2 cellular contexts compared by ENCODE assay signal in the genomic region with DNA sequence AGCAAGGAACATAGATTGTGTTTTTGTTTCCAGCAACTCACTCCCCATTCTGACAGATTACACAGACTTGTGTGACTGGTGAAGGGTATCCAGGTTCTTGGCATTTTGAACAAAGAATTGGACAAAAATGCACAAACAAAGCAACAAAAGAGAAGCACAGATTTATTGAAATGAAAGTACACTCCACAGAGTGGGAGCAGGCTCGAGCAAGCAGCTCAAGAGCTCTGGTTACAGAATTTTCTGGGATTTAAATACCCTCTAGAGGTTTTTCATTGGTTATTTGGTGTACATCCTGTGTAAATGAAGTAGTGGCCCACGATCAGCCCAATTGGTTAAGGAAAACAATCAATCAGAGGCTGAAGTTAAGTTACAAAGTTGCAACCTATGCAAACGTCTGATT.
TF ChIP-seq lines count a peak whose summit lies in the region.

No MANE protein-coding gene starts in this region.

TF ChIP-seq in A549, 52 proteins besides CTCF, POLR2A, EP300 and RAD21:
- no peak for TF ChIP-seq CBX8 (IDR thresholded peaks at IDR 0.05)
- TF ChIP-seq KDM5A (IDR thresholded peaks at IDR 0.05): no peak
- no peak for TF ChIP-seq PHF8 (IDR thresholded peaks at IDR 0.05; ENCODE audit: borderline replicate concordance, low read depth)
- no peak for TF ChIP-seq ZNF302 (CRISPR knock-in tag; IDR thresholded peaks at IDR 0.05)
- no peak for TF ChIP-seq ESRRA (IDR thresholded peaks at IDR 0.05; ENCODE audit: borderline replicate concordance, low read length)
- TF ChIP-seq, protein P1, sequence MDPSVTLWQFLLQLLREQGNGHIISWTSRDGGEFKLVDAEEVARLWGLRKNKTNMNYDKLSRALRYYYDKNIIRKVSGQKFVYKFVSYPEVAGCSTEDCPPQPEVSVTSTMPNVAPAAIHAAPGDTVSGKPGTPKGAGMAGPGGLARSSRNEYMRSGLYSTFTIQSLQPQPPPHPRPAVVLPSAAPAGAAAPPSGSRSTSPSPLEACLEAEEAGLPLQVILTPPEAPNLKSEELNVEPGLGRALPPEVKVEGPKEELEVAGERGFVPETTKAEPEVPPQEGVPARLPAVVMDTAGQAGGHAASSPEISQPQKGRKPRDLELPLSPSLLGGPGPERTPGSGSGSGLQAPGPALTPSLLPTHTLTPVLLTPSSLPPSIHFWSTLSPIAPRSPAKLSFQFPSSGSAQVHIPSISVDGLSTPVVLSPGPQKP (IDR thresholded peaks at IDR 0.05; ENCODE audit: low read depth, low read length): no peak
- TF ChIP-seq TFCP2L1 (CRISPR knock-in tag; IDR thresholded peaks at IDR 0.05): no peak
- TF ChIP-seq HOXB13 (CRISPR knock-in tag; IDR thresholded peaks at IDR 0.05; ENCODE audit: low read depth): no peak
- TF ChIP-seq MYC (IDR thresholded peaks at IDR 0.05; ENCODE audit: borderline replicate concordance, low read length): no peak
- no peak for TF ChIP-seq RCOR1 (IDR thresholded peaks at IDR 0.05; ENCODE audit: low read depth, low read length)
- no peak for TF ChIP-seq HOXA7 (CRISPR knock-in tag; IDR thresholded peaks at IDR 0.05)
- TF ChIP-seq TP53 (CRISPR knock-in tag; IDR thresholded peaks at IDR 0.05): no peak
- TF ChIP-seq NR3C1 (IDR thresholded peaks at IDR 0.05): no peak
- no peak for TF ChIP-seq CHD2 (IDR thresholded peaks at IDR 0.05; ENCODE audit: low read length, partially characterized antibody)
TF ChIP-seq in A549: peak in this region for 0.

TF ChIP-seq in IMR-90, 13 proteins besides CTCF, POLR2A, EP300 and RAD21:
- no peak for TF ChIP-seq BHLHE40 (IDR thresholded peaks at IDR 0.05; ENCODE audit: low read depth, low read length)
